Comparison of ENCODE assay signal across 8 cellular contexts in genomic region chr12:21774358-21775129, GRCh38. TPM values are rescaled to one million over a fixed set of nuclear protein-coding genes. Genes with fewer than 3 reads are reported as not detected.
DNase-seq lines count a peak whose midpoint lies in the region; ATAC-seq and TF ChIP-seq lines count a peak whose summit lies in the region.

KCNJ8 (minus strand) TSS chr12:21774706; CDS start chr12:21773616, 1,090 bp downstream.

- DNase-seq in D341Med (ENCODE audit: low spot score) (peak; percentile 81), NCI-H345 treated with DMSO at 0.1 percent for 48 hours (lab: John Stamatoyannopoulos, UW; ENCODE audit: unreplicated experiment) (peak; percentile 27), dorsolateral prefrontal cortex (peak in 6 of 10 donors; percentile 42 to 67 (median 55)), lower leg skin (ENCODE audit: low spot score in 2 of 2) (peak; percentile 18 to 92), T-helper 2 cell (no peak), GM10266 (ENCODE audit: extremely low spot score) (no peak)

- peak within 1 kb of the TSS; percentile 33 to 76 (median 63) for H3K4me3 ChIP-seq in dorsolateral prefrontal cortex
- H3K4me3 ChIP-seq in lower leg skin (ENCODE audit: low read depth, poor library complexity, severe bottlenecking): peak within 1 kb of the TSS; percentile 38

- intact Hi-C loops in dorsolateral prefrontal cortex (cut with DNase I): no loop called here
- intact Hi-C loops in lower leg skin (cut with DNase I; ENCODE audit: low total_unique reads): no loop called here

- WGBS in lower leg skin, 2 donors: 1% methylated on average over 37 to 46 of the region's 49 CpGs

- TF ChIP-seq POLR2A in lower leg skin (IDR thresholded peaks at IDR 0.05): no peak

- ATAC-seq in GM21723 (IDR thresholded peaks at IDR 0.05; ENCODE audit: unreplicated experiment): no peak

- TF ChIP-seq CTCF in dorsolateral prefrontal cortex (IDR thresholded peaks at IDR 0.05 in 54 of 56, conservative IDR thresholded peaks at IDR 0.05 in 2 of 56; ENCODE audit: low read depth in 1 of 56, partially characterized antibody in 56 of 56) (no peak), lower leg skin (IDR thresholded peaks at IDR 0.05) (no peak), GM10266 (IDR thresholded peaks at IDR 0.05; ENCODE audit: control insufficient read depth, insufficient read depth, low read depth, missing control alignments) (no peak)

- peaks cover 0 to 15% (median 0%) of the 10 kb centered on the region in 45 donors for H3K27me3 ChIP-seq in dorsolateral prefrontal cortex

- peak within 1 kb of the TSS in 58 of 59 donors; percentile 13 to 90 (median 79) for H3K27ac ChIP-seq in dorsolateral prefrontal cortex
- peak within 1 kb of the TSS; percentile 56 for H3K27ac ChIP-seq in temporal lobe (ENCODE audit: low read depth, low read length)

RNA-seq across cellular contexts. Expression of gene KCNJ8, which starts in this region (rescaled TPM):
- 10 to 100 TPM in 9 of 120 experiments, 1 to 10 TPM in 111; 2.6 to 16.6 (median 6.8) TPM for total RNA-seq in dorsolateral prefrontal cortex
- total RNA-seq in lower leg skin: 1 to 10 TPM; 2.2 to 9.1 (median 2.7) TPM
- 4.2 TPM for total RNA-seq in temporal lobe

Comparison
In these comparisons a context has a peak if more than half of its experiments do, and no peak if none do; other contexts are left out.
1. DNase-seq: peak in D341Med (single experiment), NCI-H345 treated with DMSO at 0.1 percent for 48 hours (single experiment), dorsolateral prefrontal cortex (6 of 10) and lower leg skin (2 of 2); none in T-helper 2 cell (0 of 5) and GM10266 (single experiment).